8 cellular contexts compared by ENCODE assay signal in genomic region chr14:49867831-49868719, GRCh38. TPM values are rescaled to one million over a fixed set of nuclear protein-coding genes. Genes with fewer than 3 reads are reported as not detected.
DNase-seq lines count a peak whose midpoint lies in the region; ATAC-seq and TF ChIP-seq lines count a peak whose summit lies in the region.

No MANE protein-coding gene starts in this region.

- peak overlapping the region; percentile 96 for H3K4me3 Mint-ChIP-seq in activated naive CD8-positive, alpha-beta T cell treated with anti-CD3 and anti-CD28 coated beads, Interleukin-2, amount 50 U/mL, for 24 hours

- 1% methylated on average over 26 to 57 of the region's 57 CpGs for WGBS in heart left ventricle, 4 donors
- 1% methylated on average over 11 to 37 of the region's 57 CpGs for WGBS in transverse colon (ENCODE audit: low coverage in 1 of 2), 2 donors

- no peaks in the 10 kb centered on the region for H3K36me3 Mint-ChIP-seq in activated naive CD8-positive, alpha-beta T cell treated with anti-CD3 and anti-CD28 coated beads, Interleukin-2, amount 50 U/mL, for 24 hours (ENCODE audit: low read depth)

- peaks cover 39% of the 10 kb centered on the region for H3K4me1 Mint-ChIP-seq in activated naive CD8-positive, alpha-beta T cell treated with anti-CD3 and anti-CD28 coated beads, Interleukin-2, amount 50 U/mL, for 24 hours

- peak overlapping the region; percentile 83 for H3K9ac ChIP-seq in SU-DHL-6 (ENCODE audit: low read length)

- H2AFZ ChIP-seq in SU-DHL-6 (ENCODE audit: low read depth, low read length, severe bottlenecking), result peak overlapping the region; percentile 73

- peak overlapping the region; percentile 90 for H3K4me2 ChIP-seq in SU-DHL-6 (ENCODE audit: low read depth, low read length, poor library complexity, severe bottlenecking)

- peaks cover 59% of the 10 kb centered on the region for H3F3A ChIP-seq in SU-DHL-6 (ENCODE audit: insufficient read depth)

- ATAC-seq in HG02840 (IDR thresholded peaks at IDR 0.05; ENCODE audit: low FRiP score, unreplicated experiment), result peak; percentile 81
- ATAC-seq in activated naive CD8-positive, alpha-beta T cell treated with anti-CD3 and anti-CD28 coated beads, Interleukin-2, amount 50 U/mL, for 24 hours, result peak; percentile 90
- peak; percentile 94 to 98 (median 97) for ATAC-seq in heart left ventricle

- H3K4me1 ChIP-seq in heart left ventricle (peaks cover 0 to 49% (median 11%) of the 10 kb centered on the region in 12 donors), transverse colon (peaks cover 5 to 41% (median 29%) of the 10 kb centered on the region in 4 donors)

- no peaks in the 10 kb centered on the region for H3K27me3 Mint-ChIP-seq in activated naive CD8-positive, alpha-beta T cell treated with anti-CD3 and anti-CD28 coated beads, Interleukin-2, amount 50 U/mL, for 24 hours

- peak overlapping the region; percentile 96 for H3K27ac Mint-ChIP-seq in activated naive CD8-positive, alpha-beta T cell treated with anti-CD3 and anti-CD28 coated beads, Interleukin-2, amount 50 U/mL, for 24 hours

- H3K9me2 ChIP-seq in SU-DHL-6 (replicated peaks; ENCODE audit: insufficient read depth, low read length), result no peaks in the 10 kb centered on the region

- no peaks in the 10 kb centered on the region for H3K9me3 Mint-ChIP-seq in activated naive CD8-positive, alpha-beta T cell treated with anti-CD3 and anti-CD28 coated beads, Interleukin-2, amount 50 U/mL, for 24 hours

- H3K4me3 ChIP-seq in SU-DHL-6 (ENCODE audit: insufficient read depth, low read length, poor library complexity, severe bottlenecking), result peak overlapping the region; percentile 77
- H3K4me3 ChIP-seq in heart left ventricle, result peak overlapping the region; percentile 45 to 84 (median 68)
- peak overlapping the region; percentile 40 to 73 (median 63) for H3K4me3 ChIP-seq in transverse colon

- peak in 1 of 2 donors; percentile 82 for TF ChIP-seq POLR2A in heart left ventricle (IDR thresholded peaks at IDR 0.05)
- TF ChIP-seq POLR2A in transverse colon (IDR thresholded peaks at IDR 0.05), result peak; percentile 96

- no peaks in the 10 kb centered on the region for H3K9me3 ChIP-seq in SU-DHL-6 (ENCODE audit: insufficient read depth, low read length)
- H3K9me3 ChIP-seq in heart left ventricle, result no peaks in the 10 kb centered on the region
- H3K9me3 ChIP-seq in transverse colon, result no peaks in the 10 kb centered on the region

- H3K36me3 ChIP-seq in SU-DHL-6 (ENCODE audit: low read length) (no peaks in the 10 kb centered on the region), heart left ventricle (no peaks in the 10 kb centered on the region), transverse colon (no peaks in the 10 kb centered on the region)

- peak; percentile 70 for TF ChIP-seq EP300 in transverse colon (IDR thresholded peaks at IDR 0.05; ENCODE audit: low read depth)

- intact Hi-C loops in heart left ventricle (cut with DNase I), result loop anchor here in 9 of 10 donors (1.0 to 10.0 kb wide), 9 partner anchors 24 to 664 kb away; partner anchors contain the start of genes ARF6 (in 2 of the 9), MAP4K5 (in 1 of the 9) and SOS2 (in 1 of the 9)
- intact Hi-C loops in transverse colon (cut with DNase I; ENCODE audit: low total_unique reads), result loop anchor here (5.0 kb wide), 1 partner anchor 239 kb away; no protein-coding TSS in a partner anchor

- no peaks in the 10 kb centered on the region for H3K27me3 ChIP-seq in SU-DHL-6 (ENCODE audit: low read length)
- H3K27me3 ChIP-seq in heart left ventricle, result no peaks in the 10 kb centered on the region
- no peaks in the 10 kb centered on the region for H3K27me3 ChIP-seq in transverse colon

- TF ChIP-seq CTCF in GM13976 (IDR thresholded peaks at IDR 0.05; ENCODE audit: borderline replicate concordance, control extremely low read depth, extremely low read depth, insufficient read depth, missing control alignments) (no peak), SU-DHL-6 (IDR thresholded peaks at IDR 0.05; ENCODE audit: insufficient read depth, low read length, poor library complexity, severe bottlenecking) (no peak), heart left ventricle (IDR thresholded peaks at IDR 0.05) (peak in 1 of 12 donors; percentile 5), transverse colon (IDR thresholded peaks at IDR 0.05) (no peak)

- H3K27ac ChIP-seq in SU-DHL-6 (ENCODE audit: low read depth, low read length) (peak overlapping the region; percentile 93), heart left ventricle (peak overlapping the region; percentile 56 to 96 (median 93)), transverse colon (peak overlapping the region; percentile 87 to 99 (median 96))

- H4K20me1 ChIP-seq in SU-DHL-6 (ENCODE audit: low read depth, low read length), result no peaks in the 10 kb centered on the region

- in situ Hi-C loops in GM13976 (cut with MboI; ENCODE audit: low sequenced_read_pairs, unreplicated experiment) (loop anchor here (10.0 to 25.0 kb wide), 2 partner anchors 227 to 669 kb away; partner anchors contain the start of gene MAP4K5), transverse colon (cut with MboI; ENCODE audit: low pct_ligation_motif_present in 1 of 4, low pct_unique_long_range_greater_than_20kb in 1 of 4, low sequenced_read_pairs in 3 of 4) (loop anchor here in 3 of 4 donors (5.0 to 25.0 kb wide), 5 partner anchors 137 to 669 kb away; partner anchors contain the start of genes MAP4K5 (in 2 of the 3) and VCPKMT (in 1 of the 3))

- peaks cover 5% of the 10 kb centered on the region; the same call in 1 of the 2 replicates for H3K79me2 ChIP-seq in SU-DHL-6 (ENCODE audit: insufficient read depth, low read length)

- DNase-seq in GM13976 (ENCODE audit: low spot score) (peak; percentile 96), NCI-H1417 treated with DMSO at 0.1 percent for 48 hours (lab: John Stamatoyannopoulos, UW) (peak; percentile 81), heart left ventricle (peak; percentile 97 to 99 (median 97)), pons (ENCODE audit: low spot score) (peak; percentile 87), transverse colon (peak; percentile 99)
- DNase-seq in activated naive CD8-positive, alpha-beta T cell treated with anti-CD3 and anti-CD28 coated beads, Interleukin-2, amount 50 U/mL, for 24 hours, result peak; percentile 99

RNA-seq across cellular contexts. Expression of gene NEMF, which starts 15.5 kb away (rescaled TPM):
- total RNA-seq in heart left ventricle (10 to 100 TPM; 26.7 to 69.7 (median 52.8) TPM), transverse colon (100 to 1,000 TPM in 1 of 4 donors, 10 to 100 TPM in 3; 50.2 to 129 (median 79.3) TPM)
- 10 to 100 TPM; 30.5 to 33.3 TPM for polyA plus RNA-seq in heart left ventricle

RNA-seq across cellular contexts. Expression of gene ARF6, which starts 24.8 kb away (rescaled TPM):
- 10 to 100 TPM; 20.8 to 49.3 (median 27.4) TPM for total RNA-seq in heart left ventricle
- polyA plus RNA-seq in heart left ventricle, result 10 to 100 TPM; 12.0 to 29.2 TPM
- 100 to 1,000 TPM in 2 of 4 donors, 10 to 100 TPM in 2; 70.3 to 120 (median 101) TPM for total RNA-seq in transverse colon

Comparison
In these comparisons a context has a peak if more than half of its experiments do, and no peak if none do; other contexts are left out.
1. Peak in every context shown above with its lines: DNase-seq, ATAC-seq, H3K4me3 ChIP-seq and H3K27ac ChIP-seq.